2 cellular contexts compared by ENCODE assay signal in the genomic region with DNA sequence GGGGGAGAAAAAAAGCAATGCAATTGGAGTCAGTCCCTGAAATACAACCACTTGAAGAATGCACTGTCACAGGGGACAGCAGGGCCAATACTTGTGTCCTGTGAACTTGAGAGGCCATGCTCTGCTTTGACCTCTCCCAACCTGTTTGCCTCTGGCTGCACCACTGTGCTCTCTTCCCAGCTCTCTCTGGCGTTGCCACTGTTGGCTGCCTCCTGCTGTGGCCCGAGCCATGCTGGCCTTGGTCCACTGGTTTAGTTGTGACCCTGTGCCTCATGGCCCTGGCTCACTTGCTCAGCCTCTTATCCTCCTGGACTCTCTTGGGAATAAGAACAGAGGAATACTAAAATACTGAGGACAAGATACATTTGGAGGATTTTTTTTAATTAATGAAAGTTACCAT.
TF ChIP-seq lines count a peak whose summit lies in the region.

No MANE protein-coding gene starts in this region.

TF ChIP-seq in liver, 16 proteins besides CTCF, POLR2A, EP300 and RAD21:
- TF ChIP-seq RXRA (IDR thresholded peaks at IDR 0.05) (peak; percentile 9 to 28), SP1 (IDR thresholded peaks at IDR 0.05) (no peak)

TF ChIP-seq in HepG2, 621 proteins besides CTCF, POLR2A, EP300 and RAD21:
- TF ChIP-seq, protein P1, sequence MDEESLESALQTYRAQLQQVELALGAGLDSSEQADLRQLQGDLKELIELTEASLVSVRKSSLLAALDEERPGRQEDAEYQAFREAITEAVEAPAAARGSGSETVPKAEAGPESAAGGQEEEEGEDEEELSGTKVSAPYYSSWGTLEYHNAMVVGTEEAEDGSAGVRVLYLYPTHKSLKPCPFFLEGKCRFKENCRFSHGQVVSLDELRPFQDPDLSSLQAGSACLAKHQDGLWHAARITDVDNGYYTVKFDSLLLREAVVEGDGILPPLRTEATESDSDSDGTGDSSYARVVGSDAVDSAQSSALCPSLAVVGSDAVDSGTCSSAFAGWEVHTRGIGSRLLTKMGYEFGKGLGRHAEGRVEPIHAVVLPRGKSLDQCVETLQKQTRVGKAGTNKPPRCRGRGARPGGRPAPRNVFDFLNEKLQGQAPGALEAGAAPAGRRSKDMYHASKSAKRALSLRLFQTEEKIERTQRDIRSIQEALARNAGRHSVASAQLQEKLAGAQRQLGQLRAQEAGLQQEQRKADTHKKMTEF (CRISPR knock-in tag; IDR thresholded peaks at IDR 0.05), result no peak
- TF ChIP-seq, protein P2, sequence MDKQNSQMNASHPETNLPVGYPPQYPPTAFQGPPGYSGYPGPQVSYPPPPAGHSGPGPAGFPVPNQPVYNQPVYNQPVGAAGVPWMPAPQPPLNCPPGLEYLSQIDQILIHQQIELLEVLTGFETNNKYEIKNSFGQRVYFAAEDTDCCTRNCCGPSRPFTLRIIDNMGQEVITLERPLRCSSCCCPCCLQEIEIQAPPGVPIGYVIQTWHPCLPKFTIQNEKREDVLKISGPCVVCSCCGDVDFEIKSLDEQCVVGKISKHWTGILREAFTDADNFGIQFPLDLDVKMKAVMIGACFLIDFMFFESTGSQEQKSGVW (CRISPR knock-in tag; IDR thresholded peaks at IDR 0.05; ENCODE audit: borderline replicate concordance), result no peak
- no peak for TF ChIP-seq RCOR2 (CRISPR knock-in tag; IDR thresholded peaks at IDR 0.05)
- TF ChIP-seq, protein P3, sequence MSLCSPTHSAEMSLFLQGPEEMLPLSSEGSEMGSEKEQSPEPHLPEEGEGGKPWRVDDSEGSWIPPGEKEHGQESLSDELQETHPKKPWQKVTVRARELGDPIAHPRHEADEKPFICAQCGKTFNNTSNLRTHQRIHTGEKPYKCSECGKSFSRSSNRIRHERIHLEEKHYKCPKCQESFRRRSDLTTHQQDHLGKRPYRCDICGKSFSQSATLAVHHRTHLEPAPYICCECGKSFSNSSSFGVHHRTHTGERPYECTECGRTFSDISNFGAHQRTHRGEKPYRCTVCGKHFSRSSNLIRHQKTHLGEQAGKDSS (CRISPR knock-in tag; IDR thresholded peaks at IDR 0.05; ENCODE audit: borderline replicate concordance, low read depth), result no peak
- TF ChIP-seq ZNF207 (IDR thresholded peaks at IDR 0.05; ENCODE audit: borderline replicate concordance), result no peak
- no peak for TF ChIP-seq SP1 (IDR thresholded peaks at IDR 0.05)
- TF ChIP-seq SP1 (CRISPR knock-in tag; IDR thresholded peaks at IDR 0.05), result no peak
- TF ChIP-seq TP53 (CRISPR knock-in tag; conservative IDR thresholded peaks at IDR 0.05), result no peak
- TF ChIP-seq HOXA9 (CRISPR knock-in tag; IDR thresholded peaks at IDR 0.05; ENCODE audit: borderline replicate concordance), result no peak
- no peak for TF ChIP-seq ZNF234 (CRISPR knock-in tag; conservative IDR thresholded peaks at IDR 0.05)
- no peak for TF ChIP-seq NFYC (CRISPR knock-in tag; IDR thresholded peaks at IDR 0.05)
- TF ChIP-seq ZNF143 (CRISPR knock-in tag; IDR thresholded peaks at IDR 0.05), result no peak
- no peak for TF ChIP-seq MZF1 (CRISPR knock-in tag; IDR thresholded peaks at IDR 0.05; ENCODE audit: borderline replicate concordance)
- no peak for TF ChIP-seq ELF1 (CRISPR knock-in tag; IDR thresholded peaks at IDR 0.05)
